Comparison of ENCODE assay signal across 1 cellular context in the genomic region with DNA sequence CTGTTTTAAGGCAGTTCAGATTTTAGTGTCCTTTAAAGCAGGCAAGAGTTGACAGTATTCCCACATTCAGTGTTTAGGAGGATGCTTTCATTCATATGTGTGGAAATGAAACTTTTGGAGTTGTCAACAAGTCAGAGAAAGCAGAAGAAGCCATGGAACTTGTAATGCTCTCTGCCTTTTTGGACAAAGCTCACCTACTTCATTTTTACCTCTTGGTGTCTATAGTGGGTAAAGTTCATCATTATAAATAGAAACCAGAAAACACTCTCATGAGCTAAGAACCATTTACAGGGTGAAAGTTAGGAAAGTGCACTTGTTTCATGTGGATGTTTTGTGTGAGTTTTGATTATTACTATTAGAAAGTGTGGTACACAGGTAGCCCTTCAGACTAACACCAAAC.
TF ChIP-seq lines count a peak whose summit lies in the region.

No MANE protein-coding gene starts in this region.

TF ChIP-seq in WTC11, 78 proteins besides CTCF, POLR2A, EP300 and RAD21 (continued from another document):
- TF ChIP-seq, protein P1, sequence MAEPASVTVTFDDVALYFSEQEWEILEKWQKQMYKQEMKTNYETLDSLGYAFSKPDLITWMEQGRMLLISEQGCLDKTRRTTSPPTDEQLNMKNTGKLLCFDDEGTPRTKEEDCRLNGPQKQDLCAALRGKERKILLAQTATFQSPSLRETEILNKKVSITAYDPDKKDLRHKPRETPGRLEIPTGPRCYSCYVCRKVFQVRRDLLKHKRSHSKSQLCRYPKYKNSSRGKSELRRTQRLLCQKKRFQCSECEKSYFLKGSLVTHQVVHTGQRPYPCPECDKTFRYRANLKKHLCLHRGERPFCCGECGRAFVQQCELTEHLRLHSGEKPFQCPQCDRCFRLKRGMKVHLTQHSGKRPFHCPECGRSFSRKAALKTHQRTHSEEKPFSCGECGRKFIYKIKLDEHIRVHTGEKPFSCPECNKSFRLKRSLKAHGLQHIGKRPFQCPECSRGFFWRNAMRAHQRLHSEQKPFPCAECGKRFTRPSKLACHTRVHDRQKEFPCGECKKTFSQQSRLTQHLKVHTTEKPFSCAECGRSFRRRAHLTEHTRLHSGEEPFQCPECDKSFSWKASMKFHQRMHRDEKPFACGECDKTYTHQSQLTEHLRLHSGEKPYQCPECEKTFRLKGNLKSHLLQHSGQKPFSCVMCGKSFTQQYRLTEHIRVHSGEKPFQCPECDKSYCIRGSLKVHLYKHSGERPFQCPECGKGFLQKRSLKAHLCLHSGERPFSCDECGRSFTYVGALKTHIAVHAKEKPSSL (CRISPR knock-in tag; conservative IDR thresholded peaks at IDR 0.05), result no peak
- TF ChIP-seq TEAD4 (CRISPR knock-in tag; IDR thresholded peaks at IDR 0.05) (no peak), ZNF121 (CRISPR knock-in tag; IDR thresholded peaks at IDR 0.05) (no peak), ZNF416 (CRISPR knock-in tag; IDR thresholded peaks at IDR 0.05) (no peak)
- TF ChIP-seq, protein P2, sequence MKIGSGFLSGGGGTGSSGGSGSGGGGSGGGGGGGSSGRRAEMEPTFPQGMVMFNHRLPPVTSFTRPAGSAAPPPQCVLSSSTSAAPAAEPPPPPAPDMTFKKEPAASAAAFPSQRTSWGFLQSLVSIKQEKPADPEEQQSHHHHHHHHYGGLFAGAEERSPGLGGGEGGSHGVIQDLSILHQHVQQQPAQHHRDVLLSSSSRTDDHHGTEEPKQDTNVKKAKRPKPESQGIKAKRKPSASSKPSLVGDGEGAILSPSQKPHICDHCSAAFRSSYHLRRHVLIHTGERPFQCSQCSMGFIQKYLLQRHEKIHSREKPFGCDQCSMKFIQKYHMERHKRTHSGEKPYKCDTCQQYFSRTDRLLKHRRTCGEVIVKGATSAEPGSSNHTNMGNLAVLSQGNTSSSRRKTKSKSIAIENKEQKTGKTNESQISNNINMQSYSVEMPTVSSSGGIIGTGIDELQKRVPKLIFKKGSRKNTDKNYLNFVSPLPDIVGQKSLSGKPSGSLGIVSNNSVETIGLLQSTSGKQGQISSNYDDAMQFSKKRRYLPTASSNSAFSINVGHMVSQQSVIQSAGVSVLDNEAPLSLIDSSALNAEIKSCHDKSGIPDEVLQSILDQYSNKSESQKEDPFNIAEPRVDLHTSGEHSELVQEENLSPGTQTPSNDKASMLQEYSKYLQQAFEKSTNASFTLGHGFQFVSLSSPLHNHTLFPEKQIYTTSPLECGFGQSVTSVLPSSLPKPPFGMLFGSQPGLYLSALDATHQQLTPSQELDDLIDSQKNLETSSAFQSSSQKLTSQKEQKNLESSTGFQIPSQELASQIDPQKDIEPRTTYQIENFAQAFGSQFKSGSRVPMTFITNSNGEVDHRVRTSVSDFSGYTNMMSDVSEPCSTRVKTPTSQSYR (CRISPR knock-in tag; IDR thresholded peaks at IDR 0.05), result no peak
